Comparison of ENCODE assay signal across 10 cellular contexts in the genomic region with DNA sequence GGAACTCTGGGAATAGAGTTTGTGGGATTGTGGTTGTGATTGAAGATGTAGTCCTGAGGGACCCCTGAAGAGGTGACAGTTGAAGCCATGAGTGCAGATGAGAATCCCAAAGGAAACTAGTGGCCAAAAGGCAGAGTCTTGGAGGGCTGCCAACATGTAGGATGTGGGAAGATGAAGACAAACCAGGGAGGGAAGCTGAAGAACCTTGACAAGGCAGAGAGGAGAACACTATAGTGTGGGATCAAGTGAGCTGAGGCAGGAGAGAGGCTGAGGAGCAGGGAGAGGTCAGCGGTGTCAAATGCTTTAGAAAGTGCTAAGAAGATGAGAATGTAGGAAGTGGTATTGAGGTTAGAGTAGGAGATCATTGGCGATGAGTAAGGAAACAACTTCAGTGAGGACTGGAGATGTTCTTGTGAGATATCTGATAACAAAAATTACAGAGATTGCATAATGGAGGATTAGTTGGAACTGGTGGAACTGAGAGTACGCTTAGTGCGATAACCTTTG.
DNase-seq lines count a peak whose midpoint lies in the region; ATAC-seq, FAIRE-seq and TF ChIP-seq lines count a peak whose summit lies in the region.
"Had no signal": no experiment of that assay in that cellular context is flagged by ENCODE, and none has a peak within 500 bp of the region (broad histone marks: within the 10 kb centered on the region; RNA-seq: fewer than 3 reads in every experiment).

No MANE protein-coding gene starts in this region.

- no peak for FAIRE-seq in bronchial epithelial cell (lab: Jason Lieb, UNC)
- FAIRE-seq: endometrium had no signal

- H3K27ac ChIP-seq in suprapubic skin = no peak overlapping the region

- WGBS in suprapubic skin = 79% methylated on average over 4 of the region's 4 CpGs

- in situ Hi-C loops in G401 (cut with HindIII; ENCODE audit: low sequenced_read_pairs) = no loop called here

- H3K4me3 ChIP-seq in bronchial epithelial cell (ENCODE audit: low read depth, low read length) = no peak overlapping the region
- no peak overlapping the region for H3K4me3 ChIP-seq in skeletal muscle cell (ENCODE audit: low read depth, low read length)
- no peak overlapping the region for H3K4me3 ChIP-seq in suprapubic skin

- H3K9me3 ChIP-seq in suprapubic skin = no peaks in the 10 kb centered on the region

- H3K36me3 ChIP-seq in bronchial epithelial cell (ENCODE audit: control insufficient read depth, insufficient read depth, low read length) (no peaks in the 10 kb centered on the region), suprapubic skin (no peaks in the 10 kb centered on the region)

- TF ChIP-seq EP300 in suprapubic skin (IDR thresholded peaks at IDR 0.05) = no peak

- H3K27me3 ChIP-seq in bronchial epithelial cell (ENCODE audit: control insufficient read depth, insufficient read depth, low read length) = no peaks in the 10 kb centered on the region
- no peaks in the 10 kb centered on the region for H3K27me3 ChIP-seq in suprapubic skin

- no peak for TF ChIP-seq CTCF in bronchial epithelial cell (IDR thresholded peaks at IDR 0.05; ENCODE audit: insufficient read depth, low read length, severe bottlenecking)
- no peak for TF ChIP-seq CTCF in suprapubic skin (IDR thresholded peaks at IDR 0.05)

- no peak for TF ChIP-seq POLR2A in suprapubic skin (IDR thresholded peaks at IDR 0.05)

- DNase-seq in H4 (ENCODE audit: low spot score) = peak; percentile 31
- peak; percentile 70 for DNase-seq in NOMO-1 treated with DMSO at 0.1 percent for 48 hours (lab: John Stamatoyannopoulos, UW; ENCODE audit: unreplicated experiment)
- peak; percentile 38 for DNase-seq in bronchial epithelial cell (ENCODE audit: low read depth)
- peak; percentile 98 for DNase-seq in skeletal muscle cell (ENCODE audit: low read depth)
- DNase-seq in suprapubic skin (ENCODE audit: low spot score in 2 of 2) = no peak
- no peak for DNase-seq in G401 (ENCODE audit: low spot score)
- DNase-seq: activated effector memory CD4-positive, alpha-beta T cell treated with Interleukin-2 at 50 U/mL for 16 hours; NCI-H2081 had no signal

- no peak for ATAC-seq in HG03280 (IDR thresholded peaks at IDR 0.05; ENCODE audit: unreplicated experiment)

- H3K4me1 ChIP-seq in suprapubic skin = peaks cover 8% of the 10 kb centered on the region

Comparison
In these comparisons a context has a peak if more than half of its experiments do, and no peak if none do; other contexts are left out.
1. DNase-seq: peak in H4 (single experiment), NOMO-1 treated with DMSO at 0.1 percent for 48 hours (single experiment), bronchial epithelial cell (single experiment) and skeletal muscle cell (single experiment); none in suprapubic skin (0 of 2) and G401 (single experiment).